Comparison of ENCODE assay signal across 18 cellular contexts in the genomic region with DNA sequence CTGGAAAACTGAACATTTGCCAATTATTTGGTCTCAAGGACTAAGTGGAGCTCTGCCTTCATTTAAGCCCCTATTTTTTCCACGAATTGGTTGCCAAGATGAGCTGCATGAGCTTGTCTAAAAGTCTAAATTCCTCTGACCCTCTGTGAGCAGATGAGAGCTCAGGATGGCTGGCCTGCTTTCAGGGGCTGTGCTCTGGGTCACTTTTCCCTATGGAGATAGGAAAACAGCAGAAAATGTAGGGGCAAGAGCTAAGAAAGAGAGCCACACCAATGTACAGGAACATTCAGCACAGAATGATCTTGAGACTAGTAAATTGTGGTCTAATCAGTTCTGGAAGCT.
DNase-seq lines count a peak whose midpoint lies in the region; ATAC-seq, FAIRE-seq and TF ChIP-seq lines count a peak whose summit lies in the region.
"Had no signal": no experiment of that assay in that cellular context is flagged by ENCODE, and none has a peak within 500 bp of the region (broad histone marks: within the 10 kb centered on the region; RNA-seq: fewer than 3 reads in every experiment).

No MANE protein-coding gene starts in this region.

- ATAC-seq in GM23338 (no peak), Panc1 (peak; percentile 63; the same call in 1 of the 2 replicates), GM21529 (IDR thresholded peaks at IDR 0.05; ENCODE audit: unreplicated experiment) (no peak)
- ATAC-seq in activated naive CD8-positive, alpha-beta T cell treated with anti-CD3 and anti-CD28 coated beads, Interleukin-2, amount 50 U/mL, for 24 hours, result no peak

- H3K9me2 ChIP-seq in GM23338 (ENCODE audit: insufficient read depth), result no peaks in the 10 kb centered on the region

- no peak for DNase-seq in GM23338 (ENCODE audit: low spot score)
- DNase-seq in Panc1 (ENCODE audit: low read depth, low spot score), result no peak
- peak; percentile 13 for DNase-seq in endothelial cell of umbilical vein (ENCODE audit: low read depth, low spot score)
- DNase-seq in progenitor cell of endocrine pancreas (ENCODE audit: low spot score, unreplicated experiment), result no peak
- no peak for DNase-seq in activated naive CD8-positive, alpha-beta T cell treated with anti-CD3 and anti-CD28 coated beads, Interleukin-2, amount 50 U/mL, for 24 hours
- no peak for DNase-seq in Ammon's horn (ENCODE audit: low spot score)
- DNase-seq: CD4-positive, alpha-beta memory T cell; GDM1; NCI-H1436; NCI-H187; NCI-H2081 treated with DMSO at 0.1 percent for 48 hours; NCI-H524 treated with DMSO at 0.1 percent for 48 hours had no signal

- in situ Hi-C loops in Panc1 (cut with HindIII; ENCODE audit: low pct_unique_long_range_greater_than_20kb, low sequenced_read_pairs), result no loop called here

- H3K9me3 ChIP-seq in Panc1 (ENCODE audit: control insufficient read depth, insufficient read depth, low read depth, low read length) (no peaks in the 10 kb centered on the region; the same call in 1 of the 2 replicates), endothelial cell of umbilical vein (replicated peaks; ENCODE audit: control insufficient read depth, insufficient read depth, low read length) (no peaks in the 10 kb centered on the region)
- H3K9me3 ChIP-seq: A549 had no signal

- H3K9me3 Mint-ChIP-seq in GM23338, result no peaks in the 10 kb centered on the region
- H3K9me3 Mint-ChIP-seq in progenitor cell of endocrine pancreas (ENCODE audit: low read depth), result peaks cover 3% of the 10 kb centered on the region
- no peaks in the 10 kb centered on the region for H3K9me3 Mint-ChIP-seq in activated naive CD8-positive, alpha-beta T cell treated with anti-CD3 and anti-CD28 coated beads, Interleukin-2, amount 50 U/mL, for 24 hours

- CTCF ChIA-PET in Panc1 (lab: Charles Lee), result interaction anchor here (1.0 kb wide), 1 partner anchor 135 kb away, joined by 3 read pairs; no protein-coding TSS in a partner anchor
- CTCF ChIA-PET in endothelial cell of umbilical vein (lab: Charles Lee), result interaction anchor here (0.8 to 6.3 kb wide), 16 partner anchors 11 to 338 kb away, joined by 3 to 223 read pairs (median 10); no protein-coding TSS in a partner anchor

- H3K27me3 ChIP-seq in GM23338 (ENCODE audit: insufficient read depth) (no peaks in the 10 kb centered on the region), Panc1 (ENCODE audit: control insufficient read depth, insufficient read depth, low read length) (no peaks in the 10 kb centered on the region), endothelial cell of umbilical vein (ENCODE audit: control insufficient read depth in 2 of 2, insufficient read depth in 2 of 2, low read length in 2 of 2) (no peaks in the 10 kb centered on the region)

- TF ChIP-seq POLR2A in endothelial cell of umbilical vein (IDR thresholded peaks at IDR 0.05; ENCODE audit: low read depth, low read length), result no peak

- H3K9ac ChIP-seq in endothelial cell of umbilical vein (replicated peaks; ENCODE audit: extremely low read depth, insufficient read depth, low read length), result no peak overlapping the region

- H3K27ac Mint-ChIP-seq in GM23338, result no peak overlapping the region
- H3K27ac Mint-ChIP-seq in progenitor cell of endocrine pancreas, result peak overlapping the region; percentile 49
- H3K27ac Mint-ChIP-seq in activated naive CD8-positive, alpha-beta T cell treated with anti-CD3 and anti-CD28 coated beads, Interleukin-2, amount 50 U/mL, for 24 hours, result no peak overlapping the region
- H3K27ac Mint-ChIP-seq: CD4-positive, alpha-beta memory T cell had no signal

- BruUV-seq in Panc1 (replicated peaks; lab: Mats Ljungman, UMichigan) (no TSS peak), endothelial cell of umbilical vein (replicated peaks; lab: Mats Ljungman, UMichigan) (no TSS peak)

- H3K36me3 Mint-ChIP-seq in GM23338 (ENCODE audit: low read depth) (no peaks in the 10 kb centered on the region), progenitor cell of endocrine pancreas (ENCODE audit: insufficient read depth) (no peaks in the 10 kb centered on the region)
- H3K36me3 Mint-ChIP-seq in activated naive CD8-positive, alpha-beta T cell treated with anti-CD3 and anti-CD28 coated beads, Interleukin-2, amount 50 U/mL, for 24 hours (ENCODE audit: low read depth), result no peaks in the 10 kb centered on the region
- H3K36me3 Mint-ChIP-seq: CD4-positive, alpha-beta memory T cell had no signal

- H3K27ac ChIP-seq in GM23338 (ENCODE audit: low read depth) (no peak overlapping the region), Panc1 (ENCODE audit: low read length) (peak overlapping the region; percentile 37), endothelial cell of umbilical vein (ENCODE audit: insufficient read depth, low read depth, low read length) (no peak overlapping the region)
- H3K27ac ChIP-seq: A549, HL-60, RWPE1 had no signal

- H3K4me2 ChIP-seq in GM23338 (no peak overlapping the region), endothelial cell of umbilical vein (ENCODE audit: insufficient read depth, low read length) (no peak overlapping the region)
- H3K4me2 ChIP-seq: A549 had no signal

- no peaks in the 10 kb centered on the region for H3K36me3 ChIP-seq in GM23338 (ENCODE audit: insufficient read depth)
- no peaks in the 10 kb centered on the region for H3K36me3 ChIP-seq in Panc1 (ENCODE audit: control insufficient read depth, insufficient read depth, low read length)
- H3K36me3 ChIP-seq in endothelial cell of umbilical vein (ENCODE audit: control insufficient read depth in 2 of 2, extremely low read depth in 1 of 2, insufficient read depth in 2 of 2, low read length in 2 of 2), result no peaks in the 10 kb centered on the region

- H4K20me1 ChIP-seq in GM23338 (replicated peaks; ENCODE audit: insufficient read depth) (no peaks in the 10 kb centered on the region), endothelial cell of umbilical vein (replicated peaks; ENCODE audit: control insufficient read depth, extremely low read depth, insufficient read depth, low read length) (no peaks in the 10 kb centered on the region)

- no peak overlapping the region for H3K4me3 Mint-ChIP-seq in GM23338
- no peak overlapping the region for H3K4me3 Mint-ChIP-seq in progenitor cell of endocrine pancreas (ENCODE audit: low read depth)
- no peak overlapping the region for H3K4me3 Mint-ChIP-seq in activated naive CD8-positive, alpha-beta T cell treated with anti-CD3 and anti-CD28 coated beads, Interleukin-2, amount 50 U/mL, for 24 hours
- H3K4me3 Mint-ChIP-seq: CD4-positive, alpha-beta memory T cell had no signal

- H3K4me3 ChIP-seq in GM23338 (no peak overlapping the region), Panc1 (ENCODE audit: low read depth in 2 of 2, low read length in 2 of 2) (no peak overlapping the region), endothelial cell of umbilical vein (replicated peaks in 1 of 3; ENCODE audit: insufficient read depth in 1 of 3, low read depth in 1 of 3, low read length in 3 of 3) (no peak overlapping the region)
- H3K4me3 ChIP-seq: A549, GM12878 had no signal

- H3K79me2 ChIP-seq in GM23338 (replicated peaks; ENCODE audit: insufficient read depth) (no peaks in the 10 kb centered on the region), endothelial cell of umbilical vein (ENCODE audit: control insufficient read depth, insufficient read depth, low read length) (no peaks in the 10 kb centered on the region)

- H3K27me3 Mint-ChIP-seq in GM23338 (ENCODE audit: insufficient read depth, low read depth, poor library complexity), result no peaks in the 10 kb centered on the region
- H3K27me3 Mint-ChIP-seq in progenitor cell of endocrine pancreas, result peaks cover 8% of the 10 kb centered on the region
- H3K27me3 Mint-ChIP-seq in activated naive CD8-positive, alpha-beta T cell treated with anti-CD3 and anti-CD28 coated beads, Interleukin-2, amount 50 U/mL, for 24 hours, result no peaks in the 10 kb centered on the region
- H3K27me3 Mint-ChIP-seq: CD4-positive, alpha-beta memory T cell had no signal

- POLR2A ChIA-PET in Panc1 (lab: Charles Lee), result no interaction called here
- POLR2A ChIA-PET in endothelial cell of umbilical vein (lab: Charles Lee), result no interaction called here

- no peaks in the 10 kb centered on the region for H3F3A ChIP-seq in GM23338 (replicated peaks; ENCODE audit: low read depth)

- peak overlapping the region; percentile 4; the same call in 1 of the 2 replicates for H2AFZ ChIP-seq in GM23338
- peak overlapping the region; percentile 51 for H2AFZ ChIP-seq in endothelial cell of umbilical vein (ENCODE audit: low read depth, low read length)

- FAIRE-seq in endothelial cell of umbilical vein (lab: Jason Lieb, UNC), result no peak
- FAIRE-seq: A549, HepG2 had no signal

- H3K4me1 Mint-ChIP-seq in GM23338 (no peaks in the 10 kb centered on the region), progenitor cell of endocrine pancreas (ENCODE audit: low read depth) (no peaks in the 10 kb centered on the region)
- no peaks in the 10 kb centered on the region for H3K4me1 Mint-ChIP-seq in activated naive CD8-positive, alpha-beta T cell treated with anti-CD3 and anti-CD28 coated beads, Interleukin-2, amount 50 U/mL, for 24 hours
- H3K4me1 Mint-ChIP-seq: CD4-positive, alpha-beta memory T cell had no signal

- H3K9me1 ChIP-seq in endothelial cell of umbilical vein (replicated peaks; ENCODE audit: control insufficient read depth, extremely low read depth, insufficient read depth, low read length), result no peaks in the 10 kb centered on the region

- dilution Hi-C loops in endothelial cell of umbilical vein (cut with MboI; ENCODE audit: extremely low pct_ligation_motif_present, low sequenced_read_pairs), result no loop called here

- no peaks in the 10 kb centered on the region for H3K4me1 ChIP-seq in GM23338 (ENCODE audit: insufficient read depth)
- no peaks in the 10 kb centered on the region for H3K4me1 ChIP-seq in Panc1 (ENCODE audit: control insufficient read depth, insufficient read depth, low read length)
- no peaks in the 10 kb centered on the region for H3K4me1 ChIP-seq in endothelial cell of umbilical vein (ENCODE audit: control insufficient read depth, extremely low read depth, insufficient read depth, low read length)
- H3K4me1 ChIP-seq: A549 had no signal

- TF ChIP-seq CTCF in GM23338 (conservative IDR thresholded peaks at IDR 0.05; ENCODE audit: low read depth in 2 of 2) (no peak), Panc1 (IDR thresholded peaks at IDR 0.05) (no peak), endothelial cell of umbilical vein (IDR thresholded peaks at IDR 0.05; ENCODE audit: extremely low read depth in 1 of 2, insufficient read depth in 1 of 2, low read depth in 1 of 2, low read length in 2 of 2) (no peak), progenitor cell of endocrine pancreas (IDR thresholded peaks at IDR 0.05; ENCODE audit: unreplicated experiment) (no peak)

- intact Hi-C loops in Panc1 (cut with micrococcal nuclease; ENCODE audit: unreplicated experiment), result loop anchor here (2.0 kb wide), 1 partner anchor 135 kb away; no protein-coding TSS in a partner anchor
- intact Hi-C loops in endothelial cell of umbilical vein (cut with micrococcal nuclease), result no loop called here

TF ChIP-seq in GM23338, 12 proteins besides CTCF, POLR2A, EP300 and RAD21:
- no peak for TF ChIP-seq ZNF331 (CRISPR knock-in tag; IDR thresholded peaks at IDR 0.05; ENCODE audit: low read depth)

TF ChIP-seq in endothelial cell of umbilical vein, 7 proteins besides CTCF, POLR2A, EP300 and RAD21 (continues in another document):
- no peak for TF ChIP-seq MYC (IDR thresholded peaks at IDR 0.05; ENCODE audit: low read depth, low read length)
- TF ChIP-seq, protein P1, sequence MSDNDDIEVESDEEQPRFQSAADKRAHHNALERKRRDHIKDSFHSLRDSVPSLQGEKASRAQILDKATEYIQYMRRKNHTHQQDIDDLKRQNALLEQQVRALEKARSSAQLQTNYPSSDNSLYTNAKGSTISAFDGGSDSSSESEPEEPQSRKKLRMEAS (IDR thresholded peaks at IDR 0.05; ENCODE audit: insufficient read depth, insufficient read length), result no peak
